Comparison of ENCODE assay signal across 1 cellular context in the genomic region with DNA sequence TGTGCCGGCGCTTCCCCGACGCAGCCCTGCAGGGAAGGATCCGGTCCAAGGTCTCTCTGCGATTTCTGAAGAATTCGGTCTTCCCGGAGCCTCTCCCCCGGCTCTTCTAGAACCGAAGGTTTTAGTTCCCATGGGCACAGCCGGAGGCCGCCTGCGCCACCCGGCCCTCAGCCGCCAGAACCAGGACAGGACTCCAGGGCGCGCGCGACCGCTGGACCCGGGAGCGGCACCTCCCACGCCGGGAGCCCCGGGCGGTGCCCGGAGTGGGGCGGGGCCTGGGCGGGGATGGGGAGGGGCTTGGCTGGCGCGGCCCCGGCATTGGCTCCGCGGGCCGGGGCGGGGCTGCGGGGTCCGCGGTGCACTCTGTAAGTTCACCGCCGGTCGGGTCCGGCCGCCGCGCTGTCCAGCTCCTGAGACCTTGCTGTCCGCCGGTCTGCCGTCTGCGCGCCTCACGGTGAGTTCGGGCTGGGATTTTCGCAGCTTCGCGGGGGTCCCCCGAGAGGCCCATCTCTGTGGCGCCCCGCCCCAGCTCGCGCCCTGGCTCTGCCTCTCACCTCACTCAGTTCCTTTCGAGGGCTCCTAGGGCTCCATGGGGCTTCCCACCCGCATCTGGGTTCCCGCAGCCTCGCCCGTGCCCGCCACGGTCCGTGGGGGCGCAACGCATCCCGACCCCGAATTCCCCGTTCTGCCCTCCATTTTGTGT.
TF ChIP-seq lines count a peak whose summit lies in the region.

A gene with protein sequence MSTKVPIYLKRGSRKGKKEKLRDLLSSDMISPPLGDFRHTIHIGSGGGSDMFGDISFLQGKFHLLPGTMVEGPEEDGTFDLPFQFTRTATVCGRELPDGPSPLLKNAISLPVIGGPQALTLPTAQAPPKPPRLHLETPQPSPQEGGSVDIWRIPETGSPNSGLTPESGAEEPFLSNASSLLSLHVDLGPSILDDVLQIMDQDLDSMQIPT (plus strand): TSS at position 366 of the 703 bp plus-strand sequence. CDS start 6,033 bp downstream, outside the sequence.

TF ChIP-seq in HepG2, 621 proteins besides CTCF, POLR2A, EP300 and RAD21 (continued from another document and continues in another):
- TF ChIP-seq, protein P1, sequence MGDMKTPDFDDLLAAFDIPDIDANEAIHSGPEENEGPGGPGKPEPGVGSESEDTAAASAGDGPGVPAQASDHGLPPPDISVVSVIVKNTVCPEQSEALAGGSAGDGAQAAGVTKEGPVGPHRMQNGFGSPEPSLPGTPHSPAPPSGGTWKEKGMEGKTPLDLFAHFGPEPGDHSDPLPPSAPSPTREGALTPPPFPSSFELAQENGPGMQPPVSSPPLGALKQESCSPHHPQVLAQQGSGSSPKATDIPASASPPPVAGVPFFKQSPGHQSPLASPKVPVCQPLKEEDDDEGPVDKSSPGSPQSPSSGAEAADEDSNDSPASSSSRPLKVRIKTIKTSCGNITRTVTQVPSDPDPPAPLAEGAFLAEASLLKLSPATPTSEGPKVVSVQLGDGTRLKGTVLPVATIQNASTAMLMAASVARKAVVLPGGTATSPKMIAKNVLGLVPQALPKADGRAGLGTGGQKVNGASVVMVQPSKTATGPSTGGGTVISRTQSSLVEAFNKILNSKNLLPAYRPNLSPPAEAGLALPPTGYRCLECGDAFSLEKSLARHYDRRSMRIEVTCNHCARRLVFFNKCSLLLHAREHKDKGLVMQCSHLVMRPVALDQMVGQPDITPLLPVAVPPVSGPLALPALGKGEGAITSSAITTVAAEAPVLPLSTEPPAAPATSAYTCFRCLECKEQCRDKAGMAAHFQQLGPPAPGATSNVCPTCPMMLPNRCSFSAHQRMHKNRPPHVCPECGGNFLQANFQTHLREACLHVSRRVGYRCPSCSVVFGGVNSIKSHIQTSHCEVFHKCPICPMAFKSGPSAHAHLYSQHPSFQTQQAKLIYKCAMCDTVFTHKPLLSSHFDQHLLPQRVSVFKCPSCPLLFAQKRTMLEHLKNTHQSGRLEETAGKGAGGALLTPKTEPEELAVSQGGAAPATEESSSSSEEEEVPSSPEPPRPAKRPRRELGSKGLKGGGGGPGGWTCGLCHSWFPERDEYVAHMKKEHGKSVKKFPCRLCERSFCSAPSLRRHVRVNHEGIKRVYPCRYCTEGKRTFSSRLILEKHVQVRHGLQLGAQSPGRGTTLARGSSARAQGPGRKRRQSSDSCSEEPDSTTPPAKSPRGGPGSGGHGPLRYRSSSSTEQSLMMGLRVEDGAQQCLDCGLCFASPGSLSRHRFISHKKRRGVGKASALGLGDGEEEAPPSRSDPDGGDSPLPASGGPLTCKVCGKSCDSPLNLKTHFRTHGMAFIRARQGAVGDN (CRISPR knock-in tag; IDR thresholded peaks at IDR 0.05): peak; percentile 3; the same call in 1 of the 2 replicates
- TF ChIP-seq SAP130 (CRISPR knock-in tag; IDR thresholded peaks at IDR 0.05; ENCODE audit: low read depth) (peak; percentile 75), SMAD1 (CRISPR knock-in tag; IDR thresholded peaks at IDR 0.05; ENCODE audit: borderline replicate concordance, low read depth) (no peak), POLR2AphosphoS5 (IDR thresholded peaks at IDR 0.05; ENCODE audit: low read depth, low read length) (peak; percentile 88), ZBTB7A (CRISPR knock-in tag; IDR thresholded peaks at IDR 0.05) (0 out of 2 replicates have a peak, but pooled peaks have one; percentile 26), ZNF451 (CRISPR knock-in tag; IDR thresholded peaks at IDR 0.05) (no peak), SMAD3 (CRISPR knock-in tag; IDR thresholded peaks at IDR 0.05) (no peak), GFI1 (CRISPR knock-in tag; IDR thresholded peaks at IDR 0.05; ENCODE audit: borderline replicate concordance) (no peak), TEAD2 (CRISPR knock-in tag; IDR thresholded peaks at IDR 0.05) (no peak), NBN (conservative IDR thresholded peaks at IDR 0.05) (no peak), ZNF678 (CRISPR knock-in tag; IDR thresholded peaks at IDR 0.05) (no peak), GATAD1 (CRISPR knock-in tag; IDR thresholded peaks at IDR 0.05) (0 out of 2 replicates have a peak, but pooled peaks have one; percentile 34), ZSCAN21 (CRISPR knock-in tag; IDR thresholded peaks at IDR 0.05; ENCODE audit: borderline replicate concordance) (peak; percentile 57; the same call in 1 of the 2 replicates), ZFP36 (IDR thresholded peaks at IDR 0.05; ENCODE audit: borderline replicate concordance, low read depth, low read length, partially characterized antibody) (no peak), IKZF1 (IDR thresholded peaks at IDR 0.05) (no peak), KLF12 (CRISPR knock-in tag; IDR thresholded peaks at IDR 0.05; ENCODE audit: borderline replicate concordance) (0 out of 2 replicates have a peak, but pooled peaks have one; percentile 53), HCFC1 (IDR thresholded peaks at IDR 0.05; ENCODE audit: low read depth, low read length) (no peak), LCORL (IDR thresholded peaks at IDR 0.05) (no peak), LCORL (CRISPR knock-in tag; IDR thresholded peaks at IDR 0.05) (no peak), TAF1 (CRISPR knock-in tag; IDR thresholded peaks at IDR 0.05) (peak; percentile 85), KLF9 (CRISPR knock-in tag; IDR thresholded peaks at IDR 0.05; ENCODE audit: low read depth) (no peak), HNRNPK (IDR thresholded peaks at IDR 0.05; ENCODE audit: low read depth, low read length, poor library complexity, severe bottlenecking) (peak; percentile 21), ZNF296 (CRISPR knock-in tag; conservative IDR thresholded peaks at IDR 0.05) (0 out of 2 replicates have a peak, but pooled peaks have one; percentile 21), ZBTB38 (CRISPR knock-in tag; IDR thresholded peaks at IDR 0.05) (no peak), SNAI1 (CRISPR knock-in tag; IDR thresholded peaks at IDR 0.05; ENCODE audit: borderline replicate concordance) (0 out of 2 replicates have a peak, but pooled peaks have one; percentile 49), ZNF703 (CRISPR knock-in tag; IDR thresholded peaks at IDR 0.05; ENCODE audit: borderline replicate concordance) (no peak), RFX3 (CRISPR knock-in tag; IDR thresholded peaks at IDR 0.05) (no peak), ZC3H13 (CRISPR knock-in tag; IDR thresholded peaks at IDR 0.05) (no peak), NFKBIZ (CRISPR knock-in tag; IDR thresholded peaks at IDR 0.05) (no peak), SALL1 (CRISPR knock-in tag; IDR thresholded peaks at IDR 0.05) (peak; percentile 49; the same call in 1 of the 2 replicates), ETV6 (CRISPR knock-in tag; conservative IDR thresholded peaks at IDR 0.05) (peak; percentile 80; the same call in 1 of the 2 replicates), RFX5 (IDR thresholded peaks at IDR 0.05; ENCODE audit: low read depth, low read length) (no peak), ZNF737 (CRISPR knock-in tag; IDR thresholded peaks at IDR 0.05; ENCODE audit: borderline replicate concordance) (no peak), MEIS1 (CRISPR knock-in tag; IDR thresholded peaks at IDR 0.05; ENCODE audit: borderline replicate concordance) (0 out of 2 replicates have a peak, but pooled peaks have one; percentile 9), ZNF235 (CRISPR knock-in tag; IDR thresholded peaks at IDR 0.05; ENCODE audit: borderline replicate concordance) (no peak), ZNF569 (CRISPR knock-in tag; IDR thresholded peaks at IDR 0.05; ENCODE audit: borderline replicate concordance) (no peak), ARHGAP35 (CRISPR knock-in tag; IDR thresholded peaks at IDR 0.05; ENCODE audit: borderline replicate concordance) (0 out of 2 replicates have a peak, but pooled peaks have one; percentile 48), ZFP90 (CRISPR knock-in tag; IDR thresholded peaks at IDR 0.05; ENCODE audit: borderline replicate concordance) (0 out of 2 replicates have a peak, but pooled peaks have one; percentile 24), TOPORS (CRISPR knock-in tag; IDR thresholded peaks at IDR 0.05) (0 out of 2 replicates have a peak, but pooled peaks have one; percentile 46), ZNF431 (CRISPR knock-in tag; IDR thresholded peaks at IDR 0.05; ENCODE audit: borderline replicate concordance, low read depth) (peak; percentile 1; the same call in 1 of the 2 replicates), AKAP8 (CRISPR knock-in tag; IDR thresholded peaks at IDR 0.05) (no peak), ZNF775 (CRISPR knock-in tag; IDR thresholded peaks at IDR 0.05; ENCODE audit: borderline replicate concordance) (no peak), SRF (IDR thresholded peaks at IDR 0.05; ENCODE audit: low read depth, low read length) (no peak), SRY (CRISPR knock-in tag; IDR thresholded peaks at IDR 0.05) (0 out of 2 replicates have a peak, but pooled peaks have one; percentile 19)
- TF ChIP-seq, protein P2, sequence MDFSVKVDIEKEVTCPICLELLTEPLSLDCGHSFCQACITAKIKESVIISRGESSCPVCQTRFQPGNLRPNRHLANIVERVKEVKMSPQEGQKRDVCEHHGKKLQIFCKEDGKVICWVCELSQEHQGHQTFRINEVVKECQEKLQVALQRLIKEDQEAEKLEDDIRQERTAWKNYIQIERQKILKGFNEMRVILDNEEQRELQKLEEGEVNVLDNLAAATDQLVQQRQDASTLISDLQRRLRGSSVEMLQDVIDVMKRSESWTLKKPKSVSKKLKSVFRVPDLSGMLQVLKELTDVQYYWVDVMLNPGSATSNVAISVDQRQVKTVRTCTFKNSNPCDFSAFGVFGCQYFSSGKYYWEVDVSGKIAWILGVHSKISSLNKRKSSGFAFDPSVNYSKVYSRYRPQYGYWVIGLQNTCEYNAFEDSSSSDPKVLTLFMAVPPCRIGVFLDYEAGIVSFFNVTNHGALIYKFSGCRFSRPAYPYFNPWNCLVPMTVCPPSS (IDR thresholded peaks at IDR 0.05): no peak
- TF ChIP-seq, protein P3, sequence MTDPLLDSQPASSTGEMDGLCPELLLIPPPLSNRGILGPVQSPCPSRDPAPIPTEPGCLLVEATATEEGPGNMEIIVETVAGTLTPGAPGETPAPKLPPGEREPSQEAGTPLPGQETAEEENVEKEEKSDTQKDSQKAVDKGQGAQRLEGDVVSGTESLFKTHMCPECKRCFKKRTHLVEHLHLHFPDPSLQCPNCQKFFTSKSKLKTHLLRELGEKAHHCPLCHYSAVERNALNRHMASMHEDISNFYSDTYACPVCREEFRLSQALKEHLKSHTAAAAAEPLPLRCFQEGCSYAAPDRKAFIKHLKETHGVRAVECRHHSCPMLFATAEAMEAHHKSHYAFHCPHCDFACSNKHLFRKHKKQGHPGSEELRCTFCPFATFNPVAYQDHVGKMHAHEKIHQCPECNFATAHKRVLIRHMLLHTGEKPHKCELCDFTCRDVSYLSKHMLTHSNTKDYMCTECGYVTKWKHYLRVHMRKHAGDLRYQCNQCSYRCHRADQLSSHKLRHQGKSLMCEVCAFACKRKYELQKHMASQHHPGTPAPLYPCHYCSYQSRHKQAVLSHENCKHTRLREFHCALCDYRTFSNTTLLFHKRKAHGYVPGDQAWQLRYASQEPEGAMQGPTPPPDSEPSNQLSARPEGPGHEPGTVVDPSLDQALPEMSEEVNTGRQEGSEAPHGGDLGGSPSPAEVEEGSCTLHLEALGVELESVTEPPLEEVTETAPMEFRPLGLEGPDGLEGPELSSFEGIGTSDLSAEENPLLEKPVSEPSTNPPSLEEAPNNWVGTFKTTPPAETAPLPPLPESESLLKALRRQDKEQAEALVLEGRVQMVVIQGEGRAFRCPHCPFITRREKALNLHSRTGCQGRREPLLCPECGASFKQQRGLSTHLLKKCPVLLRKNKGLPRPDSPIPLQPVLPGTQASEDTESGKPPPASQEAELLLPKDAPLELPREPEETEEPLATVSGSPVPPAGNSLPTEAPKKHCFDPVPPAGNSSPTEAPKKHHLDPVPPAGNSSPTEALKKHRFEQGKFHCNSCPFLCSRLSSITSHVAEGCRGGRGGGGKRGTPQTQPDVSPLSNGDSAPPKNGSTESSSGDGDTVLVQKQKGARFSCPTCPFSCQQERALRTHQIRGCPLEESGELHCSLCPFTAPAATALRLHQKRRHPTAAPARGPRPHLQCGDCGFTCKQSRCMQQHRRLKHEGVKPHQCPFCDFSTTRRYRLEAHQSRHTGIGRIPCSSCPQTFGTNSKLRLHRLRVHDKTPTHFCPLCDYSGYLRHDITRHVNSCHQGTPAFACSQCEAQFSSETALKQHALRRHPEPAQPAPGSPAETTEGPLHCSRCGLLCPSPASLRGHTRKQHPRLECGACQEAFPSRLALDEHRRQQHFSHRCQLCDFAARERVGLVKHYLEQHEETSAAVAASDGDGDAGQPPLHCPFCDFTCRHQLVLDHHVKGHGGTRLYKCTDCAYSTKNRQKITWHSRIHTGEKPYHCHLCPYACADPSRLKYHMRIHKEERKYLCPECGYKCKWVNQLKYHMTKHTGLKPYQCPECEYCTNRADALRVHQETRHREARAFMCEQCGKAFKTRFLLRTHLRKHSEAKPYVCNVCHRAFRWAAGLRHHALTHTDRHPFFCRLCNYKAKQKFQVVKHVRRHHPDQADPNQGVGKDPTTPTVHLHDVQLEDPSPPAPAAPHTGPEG (CRISPR knock-in tag; IDR thresholded peaks at IDR 0.05): 0 out of 2 replicates have a peak, but pooled peaks have one; percentile 62
- TF ChIP-seq, protein P4, sequence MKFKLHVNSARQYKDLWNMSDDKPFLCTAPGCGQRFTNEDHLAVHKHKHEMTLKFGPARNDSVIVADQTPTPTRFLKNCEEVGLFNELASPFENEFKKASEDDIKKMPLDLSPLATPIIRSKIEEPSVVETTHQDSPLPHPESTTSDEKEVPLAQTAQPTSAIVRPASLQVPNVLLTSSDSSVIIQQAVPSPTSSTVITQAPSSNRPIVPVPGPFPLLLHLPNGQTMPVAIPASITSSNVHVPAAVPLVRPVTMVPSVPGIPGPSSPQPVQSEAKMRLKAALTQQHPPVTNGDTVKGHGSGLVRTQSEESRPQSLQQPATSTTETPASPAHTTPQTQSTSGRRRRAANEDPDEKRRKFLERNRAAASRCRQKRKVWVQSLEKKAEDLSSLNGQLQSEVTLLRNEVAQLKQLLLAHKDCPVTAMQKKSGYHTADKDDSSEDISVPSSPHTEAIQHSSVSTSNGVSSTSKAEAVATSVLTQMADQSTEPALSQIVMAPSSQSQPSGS (CRISPR knock-in tag; IDR thresholded peaks at IDR 0.05): peak; percentile 19; the same call in 1 of the 2 replicates
- TF ChIP-seq, protein P5, sequence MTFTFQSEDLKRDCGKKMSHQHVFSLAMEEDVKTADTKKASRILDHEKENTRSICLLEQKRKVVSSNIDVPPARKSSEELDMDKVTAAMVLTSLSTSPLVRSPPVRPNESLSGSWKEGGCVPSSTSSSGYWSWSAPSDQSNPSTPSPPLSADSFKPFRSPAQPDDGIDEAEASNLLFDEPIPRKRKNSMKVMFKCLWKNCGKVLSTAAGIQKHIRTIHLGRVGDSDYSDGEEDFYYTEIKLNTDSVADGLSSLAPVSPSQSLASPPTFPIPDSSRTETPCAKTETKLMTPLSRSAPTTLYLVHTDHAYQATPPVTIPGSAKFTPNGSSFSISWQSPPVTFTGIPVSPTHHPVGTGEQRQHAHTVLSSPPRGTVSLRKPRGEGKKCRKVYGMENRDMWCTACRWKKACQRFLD (CRISPR knock-in tag; IDR thresholded peaks at IDR 0.05; ENCODE audit: borderline replicate concordance): no peak
- TF ChIP-seq, protein P6, sequence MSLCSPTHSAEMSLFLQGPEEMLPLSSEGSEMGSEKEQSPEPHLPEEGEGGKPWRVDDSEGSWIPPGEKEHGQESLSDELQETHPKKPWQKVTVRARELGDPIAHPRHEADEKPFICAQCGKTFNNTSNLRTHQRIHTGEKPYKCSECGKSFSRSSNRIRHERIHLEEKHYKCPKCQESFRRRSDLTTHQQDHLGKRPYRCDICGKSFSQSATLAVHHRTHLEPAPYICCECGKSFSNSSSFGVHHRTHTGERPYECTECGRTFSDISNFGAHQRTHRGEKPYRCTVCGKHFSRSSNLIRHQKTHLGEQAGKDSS (CRISPR knock-in tag; IDR thresholded peaks at IDR 0.05; ENCODE audit: borderline replicate concordance, low read depth): peak; percentile 21; the same call in 1 of the 2 replicates
